ENCODE assay signal across 8 cellular contexts in genomic region chr11:72012897-72013721, GRCh38. TPM values are rescaled to one million over a fixed set of nuclear protein-coding genes. Genes with fewer than 3 reads are reported as not detected.
DNase-seq lines count a peak whose midpoint lies in the region; ATAC-seq and TF ChIP-seq lines count a peak whose summit lies in the region.

No MANE protein-coding gene starts in this region.

- H3K4me1 ChIP-seq in osteoblast (ENCODE audit: insufficient read depth, low read length): no peaks in the 10 kb centered on the region

- H3K4me3 Mint-ChIP-seq in activated T-helper 17 cell treated with anti-CD3 and anti-CD28 coated beads, Interleukin-2, amount 50 U/mL, for 72 hours: no peak overlapping the region

- H3K79me2 ChIP-seq in osteoblast (ENCODE audit: insufficient read depth, low read length): peaks cover 22% of the 10 kb centered on the region

- H2AFZ ChIP-seq in osteoblast (ENCODE audit: low read length): no peak overlapping the region

- peak; percentile 83 for DNase-seq in AG09319 (ENCODE audit: extremely low read depth, low read depth)
- DNase-seq in globus pallidus (ENCODE audit: low spot score): peak; percentile 73
- peak; percentile 85 for DNase-seq in osteoblast (ENCODE audit: insufficient read length, low spot score, missing footprints)
- DNase-seq in NCI-H2029 treated with DMSO at 0.1 percent for 48 hours (lab: John Stamatoyannopoulos, UW): no peak
- no peak for DNase-seq in NCI-H1092 (lab: John Stamatoyannopoulos, UW)
- no peak for DNase-seq in NCI-H187 (lab: John Stamatoyannopoulos, UW)

- H3K27me3 Mint-ChIP-seq in activated T-helper 17 cell treated with anti-CD3 and anti-CD28 coated beads, Interleukin-2, amount 50 U/mL, for 72 hours: no peaks in the 10 kb centered on the region

- no peak overlapping the region for H3K4me3 ChIP-seq in osteoblast (ENCODE audit: insufficient read depth, low read length)

- no peaks in the 10 kb centered on the region for H3K9me3 ChIP-seq in osteoblast (ENCODE audit: low read depth, low read length)

- H3K4me2 ChIP-seq in osteoblast (ENCODE audit: insufficient read depth, low read length): no peak overlapping the region

- no peak overlapping the region for H3K27ac ChIP-seq in osteoblast (ENCODE audit: low read depth, low read length)

- peaks cover 12% of the 10 kb centered on the region for H3K4me1 Mint-ChIP-seq in activated T-helper 17 cell treated with anti-CD3 and anti-CD28 coated beads, Interleukin-2, amount 50 U/mL, for 72 hours

- H3K36me3 ChIP-seq in osteoblast (ENCODE audit: insufficient read depth, low read length): peaks cover 95% of the 10 kb centered on the region

- peak; percentile 27 for TF ChIP-seq CTCF in AG09319 (IDR thresholded peaks at IDR 0.05; ENCODE audit: low read depth, low read length)
- TF ChIP-seq CTCF in osteoblast (IDR thresholded peaks at IDR 0.05; ENCODE audit: extremely low read depth, low read depth, low read length): no peak

- ATAC-seq in activated T-helper 17 cell treated with anti-CD3 and anti-CD28 coated beads, Interleukin-2, amount 50 U/mL, for 72 hours (replicated peaks): no peak
- ATAC-seq in GM18907 (IDR thresholded peaks at IDR 0.05; ENCODE audit: unreplicated experiment): no peak

- H3K27me3 ChIP-seq in osteoblast (ENCODE audit: insufficient read depth, low read length): no peaks in the 10 kb centered on the region

- peak overlapping the region; percentile 73 for H3K27ac Mint-ChIP-seq in activated T-helper 17 cell treated with anti-CD3 and anti-CD28 coated beads, Interleukin-2, amount 50 U/mL, for 72 hours

- peaks cover 100% of the 10 kb centered on the region for H3K36me3 Mint-ChIP-seq in activated T-helper 17 cell treated with anti-CD3 and anti-CD28 coated beads, Interleukin-2, amount 50 U/mL, for 72 hours (ENCODE audit: low read depth)

- no peaks in the 10 kb centered on the region for H3K9me3 Mint-ChIP-seq in activated T-helper 17 cell treated with anti-CD3 and anti-CD28 coated beads, Interleukin-2, amount 50 U/mL, for 72 hours

- H4K20me1 ChIP-seq in osteoblast (ENCODE audit: insufficient read depth, low read length): peaks cover 52% of the 10 kb centered on the region

RNA-seq across cellular contexts. Expression of gene IL18BP, which starts 14.4 kb away (rescaled TPM):
- total RNA-seq in activated T-helper 17 cell treated with anti-CD3 and anti-CD28 coated beads, Interleukin-2, amount 50 U/mL, for 72 hours: 10 to 100 TPM; 18.4 to 21.9 TPM
- 4.0 and 4.4 TPM in 2 replicates for total RNA-seq in osteoblast

Comparison
In these comparisons a context has a peak if more than half of its experiments do, and no peak if none do; other contexts are left out.
1. DNase-seq: peak in AG09319 (single experiment), globus pallidus (single experiment) and osteoblast (single experiment); none in NCI-H2029 treated with DMSO at 0.1 percent for 48 hours (single experiment), NCI-H1092 (single experiment) and NCI-H187 (0 of 2).